ENCODE assay signal across 33 cellular contexts in genomic region chr6:148107911-148108310, GRCh38.
"Had no signal": no experiment of that assay in that cellular context is flagged by ENCODE, and none has a peak within 500 bp of the region (broad histone marks: within the 10 kb centered on the region; RNA-seq: fewer than 3 reads in every experiment).

No MANE protein-coding gene starts in this region.

- H3K27me3 Mint-ChIP-seq: activated CD8-positive, alpha-beta T cell treated with anti-CD3 and anti-CD28 coated beads for 36 hours; activated naive CD4-positive, alpha-beta T cell treated with anti-CD3 and anti-CD28 coated beads, Interleukin-2, amount 10 ng/mL, durations not matched to agents 7 days and 5 days; brain had no signal

- ATAC-seq: activated CD8-positive, alpha-beta T cell treated with anti-CD3 and anti-CD28 coated beads for 36 hours; activated naive CD8-positive, alpha-beta T cell treated with anti-CD3 and anti-CD28 coated beads, Interleukin-2, amount 50 U/mL, for 24 hours had no signal

- DNase-seq: activated CD4-positive, alpha-beta T cell treated with anti-CD3 and anti-CD28 coated beads for 1 hour; activated CD4-positive, alpha-beta T cell treated with anti-CD3 and anti-CD28 coated beads for 48 hours; activated CD4-positive, alpha-beta T cell treated with anti-CD3 and anti-CD28 coated beads, Interleukin-2, amount 50 U/mL, for 4 hours; activated CD4-positive, CD25-positive, alpha-beta regulatory T cell; activated CD8-positive, alpha-beta T cell treated with anti-CD3 and anti-CD28 coated beads for 36 hours; activated gamma-delta T cell treated with Interleukin-2 at 50 U/mL for 16 hours; activated naive CD4-positive, alpha-beta T cell treated with anti-CD3 and anti-CD28 coated beads, Interleukin-2, amount 10 ng/mL, durations not matched to agents 7 days and 5 days; activated naive CD8-positive, alpha-beta T cell treated with anti-CD3 and anti-CD28 coated beads, Interleukin-2, amount 50 U/mL, for 24 hours; activated T-cell treated with anti-CD3 and anti-CD28 coated beads, Interleukin-2, amount 50 U/mL, for 24 hours; anterior cingulate cortex; cerebellar nuclear complex; Karpas-422; KBM-7; MG63; NCI-H1048; NCI-H1105 treated with DMSO at 0.1 percent for 48 hours; NCI-H1436; NCI-H1694; NCI-H1930; NCI-H2081 treated with DMSO at 0.1 percent for 48 hours; NCI-H226; NCI-H526; NCI-H748 treated with DMSO at 0.1 percent for 48 hours; OCI-M1; Right ventricle myocardium superior; SW 1271; T-helper 1 cell; T1000; WERI-Rb-1 had no signal

- H3K36me3 Mint-ChIP-seq: activated naive CD4-positive, alpha-beta T cell treated with anti-CD3 and anti-CD28 coated beads, Interleukin-2, amount 10 ng/mL, durations not matched to agents 7 days and 5 days; activated naive CD8-positive, alpha-beta T cell; brain; IgD-negative memory B cell had no signal

- H3K27ac ChIP-seq: WERI-Rb-1 had no signal

- H3K4me3 ChIP-seq: MG63 had no signal

- H3K27me3 ChIP-seq: MG63 had no signal

- H3K4me1 Mint-ChIP-seq: activated naive CD4-positive, alpha-beta T cell treated with anti-CD3 and anti-CD28 coated beads, Interleukin-2, amount 10 ng/mL, durations not matched to agents 7 days and 5 days; activated naive CD8-positive, alpha-beta T cell treated with anti-CD3 and anti-CD28 coated beads, Interleukin-2, amount 50 U/mL, for 24 hours had no signal

- H3K9me3 Mint-ChIP-seq: activated CD8-positive, alpha-beta T cell treated with anti-CD3 and anti-CD28 coated beads for 36 hours; activated naive CD4-positive, alpha-beta T cell treated with anti-CD3 and anti-CD28 coated beads, Interleukin-2, amount 10 ng/mL, durations not matched to agents 7 days and 5 days; activated naive CD8-positive, alpha-beta T cell treated with anti-CD3 and anti-CD28 coated beads, Interleukin-2, amount 50 U/mL, for 24 hours; activated T-cell treated with anti-CD3 and anti-CD28 coated beads, Interleukin-2, amount 50 U/mL, for 24 hours; activated T-helper 2 cell treated with anti-CD3 and anti-CD28 coated beads, Interferon-gamma antibody, Interleukin-2, Interleukin-4, amounts not matched to agents 10 μg/mL and 5 μg/mL and 100 μg/mL, durations not matched to agents 14 hours and 24 hours and 36 hours; brain had no signal

- H3K27ac Mint-ChIP-seq: activated CD8-positive, alpha-beta T cell treated with anti-CD3 and anti-CD28 coated beads for 36 hours; activated naive CD4-positive, alpha-beta T cell treated with anti-CD3 and anti-CD28 coated beads, Interleukin-2, amount 10 ng/mL, durations not matched to agents 7 days and 5 days; activated naive CD8-positive, alpha-beta T cell; activated naive CD8-positive, alpha-beta T cell treated with anti-CD3 and anti-CD28 coated beads, Interleukin-2, amount 50 U/mL, for 24 hours; activated T-cell treated with anti-CD3 and anti-CD28 coated beads, Interleukin-2, amount 50 U/mL, for 24 hours; activated T-helper 2 cell treated with anti-CD3 and anti-CD28 coated beads, Interferon-gamma antibody, Interleukin-2, Interleukin-4, amounts not matched to agents 10 μg/mL and 5 μg/mL and 100 μg/mL, durations not matched to agents 14 hours and 24 hours and 36 hours; brain had no signal

- H3K4me3 Mint-ChIP-seq: activated CD8-positive, alpha-beta T cell treated with anti-CD3 and anti-CD28 coated beads for 36 hours; activated naive CD4-positive, alpha-beta T cell treated with anti-CD3 and anti-CD28 coated beads, Interleukin-2, amount 10 ng/mL, durations not matched to agents 7 days and 5 days; activated naive CD8-positive, alpha-beta T cell; activated naive CD8-positive, alpha-beta T cell treated with anti-CD3 and anti-CD28 coated beads, Interleukin-2, amount 50 U/mL, for 24 hours; activated T-cell treated with anti-CD3 and anti-CD28 coated beads, Interleukin-2, amount 50 U/mL, for 24 hours; brain; IgD-negative memory B cell had no signal

- H3K9me3 ChIP-seq: MG63 had no signal

- H3K36me3 ChIP-seq: MG63, WERI-Rb-1 had no signal
